ENCODE assay signal across 11 cellular contexts in genomic region chr7:44967571-44968446, GRCh38. TPM values are rescaled to one million over a fixed set of nuclear protein-coding genes. Genes with fewer than 3 reads are reported as not detected.
DNase-seq lines count a peak whose midpoint lies in the region; ATAC-seq and TF ChIP-seq lines count a peak whose summit lies in the region.
"Had no signal": no experiment of that assay in that cellular context is flagged by ENCODE, and none has a peak within 500 bp of the region (broad histone marks: within the 10 kb centered on the region; RNA-seq: fewer than 3 reads in every experiment).

No MANE protein-coding gene starts in this region.

- no peak overlapping the region for H2AFZ ChIP-seq in smooth muscle cell (ENCODE audit: low read depth)

- H3K9me3 ChIP-seq in smooth muscle cell (replicated peaks; ENCODE audit: low read depth): no peaks in the 10 kb centered on the region
- H3K9me3 ChIP-seq: BLaER1, colonic mucosa had no signal

- no peak overlapping the region for H3K9ac ChIP-seq in smooth muscle cell (ENCODE audit: low read depth)
- H3K9ac ChIP-seq: BLaER1 had no signal

- no peaks in the 10 kb centered on the region for H4K20me1 ChIP-seq in smooth muscle cell (ENCODE audit: low read depth)
- H4K20me1 ChIP-seq: BLaER1 had no signal

- 74% methylated on average over 18 of the region's 18 CpGs for WGBS in smooth muscle cell (ENCODE audit: low lambda C conversion rate)

- DNase-seq in SHP77 (lab: John Stamatoyannopoulos, UW) (peak; percentile 17 to 44), SHP77 treated with DMSO at 0.1 percent for 48 hours (lab: John Stamatoyannopoulos, UW) (no peak), RPMI7951 (ENCODE audit: low read depth) (peak; percentile 67), fibroblast of villous mesenchyme (ENCODE audit: low read depth) (peak; percentile 36), smooth muscle cell (lab: John Stamatoyannopoulos, UW; ENCODE audit: unreplicated experiment) (no peak), cortex of kidney (lab: John Stamatoyannopoulos, UW) (no peak), NCI-H1930 (lab: John Stamatoyannopoulos, UW) (no peak)
- DNase-seq: colonic mucosa, KG1 had no signal

- no peaks in the 10 kb centered on the region for H3K36me3 ChIP-seq in smooth muscle cell (ENCODE audit: low read depth)
- H3K36me3 ChIP-seq: colonic mucosa had no signal

- TF ChIP-seq CTCF in fibroblast of villous mesenchyme (IDR thresholded peaks at IDR 0.05; ENCODE audit: insufficient read depth, low read depth, low read length) (peak; percentile 45), smooth muscle cell (IDR thresholded peaks at IDR 0.05; ENCODE audit: borderline replicate concordance, insufficient read depth, poor library complexity, severe bottlenecking) (peak; percentile 15)

- no peak overlapping the region for H3K27ac ChIP-seq in smooth muscle cell (ENCODE audit: low read depth)
- H3K27ac ChIP-seq: colonic mucosa had no signal

- no peaks in the 10 kb centered on the region for H3K4me1 ChIP-seq in smooth muscle cell (ENCODE audit: low read depth)
- H3K4me1 ChIP-seq: colonic mucosa had no signal

- H3K27me3 ChIP-seq in smooth muscle cell (ENCODE audit: low read depth): peaks cover 6% of the 10 kb centered on the region
- H3K27me3 ChIP-seq: BLaER1 had no signal

- ATAC-seq in HG02610 (IDR thresholded peaks at IDR 0.05; ENCODE audit: unreplicated experiment): no peak

- no peak overlapping the region for H3K4me2 ChIP-seq in smooth muscle cell
- H3K4me2 ChIP-seq: BLaER1 had no signal

- no peaks in the 10 kb centered on the region for H3F3A ChIP-seq in smooth muscle cell (ENCODE audit: low read depth)

- no peak overlapping the region for H3K4me3 ChIP-seq in fibroblast of villous mesenchyme (ENCODE audit: low read depth, low read length)
- no peak overlapping the region for H3K4me3 ChIP-seq in smooth muscle cell
- H3K4me3 ChIP-seq: BLaER1, colonic mucosa had no signal

- no peaks in the 10 kb centered on the region for H3K79me2 ChIP-seq in smooth muscle cell (ENCODE audit: low read depth)

RNA-seq across cellular contexts. Expression of gene MYO1G, which starts 11.0 kb away (rescaled TPM):
- total RNA-seq in RPMI7951 (2014; rRNA removed; shearing (Covaris generic)): under 0.01 TPM in 1 of 2 replicates, not detected in the other
- total RNA-seq in fibroblast of villous mesenchyme (under 0.01 TPM in 2 replicates), smooth muscle cell (0.04 and 0.27 TPM in 2 replicates)
- 0.31 TPM in 1 of 2 replicates, not detected in the other for polyA plus RNA-seq in smooth muscle cell

RNA-seq across cellular contexts. Expression of gene CCM2, which starts 32.2 kb away (rescaled TPM):
- 65.0 and 75.1 TPM in 2 replicates for total RNA-seq in RPMI7951 (2014; rRNA removed; shearing (Covaris generic))
- total RNA-seq in fibroblast of villous mesenchyme (41.9 and 45.4 TPM in 2 replicates), smooth muscle cell (32.6 and 32.9 TPM in 2 replicates)
- 85.5 and 86.9 TPM in 2 replicates for polyA plus RNA-seq in smooth muscle cell

Comparison
In these comparisons a context has a peak if more than half of its experiments do, and no peak if none do; other contexts are left out.
1. DNase-seq: peak in SHP77 (2 of 2), RPMI7951 (single experiment) and fibroblast of villous mesenchyme (single experiment); none in SHP77 treated with DMSO at 0.1 percent for 48 hours (single experiment), smooth muscle cell (single experiment), cortex of kidney (single experiment) and NCI-H1930 (0 of 2).